Comparison of ENCODE assay signal across 8 cellular contexts in the genomic region with DNA sequence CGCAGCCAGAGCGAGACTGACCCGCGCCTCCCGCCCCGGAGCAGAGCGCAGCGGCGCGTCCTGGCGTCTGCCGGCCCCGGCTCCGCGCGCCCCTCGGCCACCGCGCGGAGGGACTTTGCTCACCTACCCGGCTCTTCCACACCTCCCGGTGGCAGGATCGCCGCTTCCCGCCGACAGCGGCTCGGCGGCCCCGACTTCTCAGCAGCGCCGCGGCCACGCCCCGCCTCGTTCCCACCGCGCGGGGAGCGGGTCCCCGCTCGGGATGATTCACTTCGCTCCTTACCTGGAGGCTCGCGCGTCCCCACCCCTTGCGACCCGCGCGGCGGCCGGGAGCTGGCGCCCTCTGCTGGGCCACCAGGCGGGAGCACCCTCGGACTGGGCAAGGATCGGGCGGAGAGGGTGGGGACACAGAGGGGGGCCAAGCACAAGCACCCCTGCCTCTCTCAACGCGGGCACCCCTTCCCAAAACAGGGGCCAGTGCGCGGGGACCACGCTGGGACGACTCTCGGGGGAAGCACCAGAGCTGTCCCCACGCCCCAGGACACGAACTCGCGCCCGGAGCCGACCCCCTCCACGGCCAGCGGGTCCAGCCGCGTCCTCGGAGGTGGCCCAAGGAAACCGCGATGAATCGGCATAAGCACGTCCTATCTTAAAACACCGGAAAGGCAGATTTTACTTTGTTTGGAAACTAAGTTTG.
A peak's percentile ranks its signal among the peaks of the same experiment; 100 is the strongest.
DNase-seq lines count a peak whose midpoint lies in the region; ATAC-seq, FAIRE-seq and TF ChIP-seq lines count a peak whose summit lies in the region.

No MANE protein-coding gene starts in this region.

- no peaks in the 10 kb centered on the region for H3K36me3 Mint-ChIP-seq in activated T-helper 17 cell treated with anti-CD3 and anti-CD28 coated beads, Interleukin-2, amount 50 U/mL, for 72 hours (ENCODE audit: low read depth)

- peak overlapping the region; percentile 63 for H2BK12ac ChIP-seq in neuronal stem cell (ENCODE audit: low read length)

- no peaks in the 10 kb centered on the region for H3K27me3 Mint-ChIP-seq in activated T-helper 17 cell treated with anti-CD3 and anti-CD28 coated beads, Interleukin-2, amount 50 U/mL, for 72 hours

- peak overlapping the region; percentile 72 for H3K4me3 Mint-ChIP-seq in activated T-helper 17 cell treated with anti-CD3 and anti-CD28 coated beads, Interleukin-2, amount 50 U/mL, for 72 hours

- peak; percentile 79 for TF ChIP-seq CTCF in fibroblast of the aortic adventitia (IDR thresholded peaks at IDR 0.05; ENCODE audit: insufficient read depth, low read length)

- H4K91ac ChIP-seq in neuronal stem cell (ENCODE audit: low read depth, low read length, poor library complexity): no peak overlapping the region

- no peaks in the 10 kb centered on the region for H3K9me3 ChIP-seq in neuronal stem cell (replicated peaks in 1 of 2; ENCODE audit: control insufficient read depth in 2 of 2, insufficient read depth in 1 of 2, low read depth in 1 of 2, low read length in 2 of 2)
- no peaks in the 10 kb centered on the region for H3K9me3 ChIP-seq in subcutaneous abdominal adipose tissue (ENCODE audit: control insufficient read depth in 5 of 5, low read length in 5 of 5)

- H3K27me3 ChIP-seq in neuronal stem cell (ENCODE audit: control insufficient read depth in 3 of 3, insufficient read depth in 3 of 3, low read depth in 1 of 3, low read length in 3 of 3): peaks cover 0 to 16% (median 0%) of the 10 kb centered on the region in 3 experiments
- no peaks in the 10 kb centered on the region for H3K27me3 ChIP-seq in subcutaneous abdominal adipose tissue (ENCODE audit: control insufficient read depth in 5 of 5, insufficient read depth in 4 of 5, low read length in 5 of 5)

- no peak overlapping the region for H4K8ac ChIP-seq in neuronal stem cell (ENCODE audit: low read depth, low read length)

- H2AFZ ChIP-seq in neuronal stem cell (ENCODE audit: low read length): peak overlapping the region; percentile 98

- H3K18ac ChIP-seq in neuronal stem cell (ENCODE audit: low read length): peak overlapping the region; percentile 99

- peaks cover 18 to 24% of the 10 kb centered on the region in 2 donors for H3K4me1 ChIP-seq in neuronal stem cell (ENCODE audit: control insufficient read depth in 2 of 2, insufficient read depth in 1 of 2, low read depth in 1 of 2, low read length in 2 of 2)
- peaks cover 0 to 25% (median 22%) of the 10 kb centered on the region in 5 donors for H3K4me1 ChIP-seq in subcutaneous abdominal adipose tissue (ENCODE audit: control insufficient read depth in 5 of 5, insufficient read depth in 5 of 5, low read length in 5 of 5)

- H3K9ac ChIP-seq in neuronal stem cell (ENCODE audit: low read depth, low read length, poor library complexity) (peak overlapping the region; percentile 89), subcutaneous abdominal adipose tissue (ENCODE audit: low read length in 5 of 5) (peak overlapping the region in 4 of 5 donors; percentile 87 to 91 (median 88))

- peak overlapping the region; percentile 71 for H3K14ac ChIP-seq in neuronal stem cell (ENCODE audit: low read length)

- H3K9me3 Mint-ChIP-seq in activated T-helper 17 cell treated with anti-CD3 and anti-CD28 coated beads, Interleukin-2, amount 50 U/mL, for 72 hours: no peaks in the 10 kb centered on the region

- H3K79me1 ChIP-seq in neuronal stem cell (ENCODE audit: low read depth, low read length): peaks cover 5% of the 10 kb centered on the region

- H3K36me3 ChIP-seq in neuronal stem cell (replicated peaks in 1 of 2; ENCODE audit: control insufficient read depth in 2 of 2, insufficient read depth in 2 of 2, low read length in 2 of 2) (no peaks in the 10 kb centered on the region), subcutaneous abdominal adipose tissue (ENCODE audit: control insufficient read depth in 5 of 5, insufficient read depth in 5 of 5, low read length in 5 of 5) (no peaks in the 10 kb centered on the region)

- H2AK5ac ChIP-seq in neuronal stem cell (ENCODE audit: low read depth, low read length): peak overlapping the region; percentile 91

- peak overlapping the region; percentile 85 for H2BK15ac ChIP-seq in neuronal stem cell (ENCODE audit: low read length)

- no peak overlapping the region for H2BK120ac ChIP-seq in neuronal stem cell (ENCODE audit: low read depth, low read length)

- H3K4me3 ChIP-seq in fibroblast of the aortic adventitia (ENCODE audit: low read depth, low read length) (peak overlapping the region; percentile 85), neuronal stem cell (ENCODE audit: low read length in 2 of 2) (peak overlapping the region; percentile 70 to 95), subcutaneous abdominal adipose tissue (ENCODE audit: low read depth in 1 of 5, low read length in 5 of 5) (peak overlapping the region; percentile 44 to 86 (median 79))

- WGBS in neuronal stem cell (ENCODE audit: extremely low coverage in 2 of 2, insufficient read length in 2 of 2, insufficient replicate concordance in 1 of 2), 2 donors: no CpG with 5 or more reads among the region's 80 CpGs

- no peak overlapping the region for H3K27ac Mint-ChIP-seq in activated T-helper 17 cell treated with anti-CD3 and anti-CD28 coated beads, Interleukin-2, amount 50 U/mL, for 72 hours

- peak overlapping the region; percentile 89 for H3K4me2 ChIP-seq in neuronal stem cell (ENCODE audit: insufficient read depth, low read length, poor library complexity, severe bottlenecking)

- peak overlapping the region; percentile 92 for H3K23ac ChIP-seq in neuronal stem cell (ENCODE audit: low read depth, low read length, poor library complexity)

- H2BK5ac ChIP-seq in neuronal stem cell (ENCODE audit: low read length): peak overlapping the region; percentile 95

- H3K4me1 Mint-ChIP-seq in activated T-helper 17 cell treated with anti-CD3 and anti-CD28 coated beads, Interleukin-2, amount 50 U/mL, for 72 hours: peaks cover 13% of the 10 kb centered on the region

- DNase-seq in COR-L47 (lab: John Stamatoyannopoulos, UW): peak; percentile 73
- peak; percentile 89 for DNase-seq in HTR-8/SVneo (ENCODE audit: insufficient read length, low spot score)
- DNase-seq in fibroblast of the aortic adventitia (ENCODE audit: low read depth): peak; percentile 66
- peak; percentile 88 for DNase-seq in neuronal stem cell (ENCODE audit: low spot score)

- peak; percentile 68 for ATAC-seq in GM21367 (IDR thresholded peaks at IDR 0.05; ENCODE audit: unreplicated experiment)
- peak; percentile 89 for ATAC-seq in activated T-helper 17 cell treated with anti-CD3 and anti-CD28 coated beads, Interleukin-2, amount 50 U/mL, for 72 hours (replicated peaks)

- H3K27ac ChIP-seq in neuronal stem cell (replicated peaks; ENCODE audit: low read length): peak overlapping the region; percentile 74
- peak overlapping the region; percentile 95 for H3K27ac ChIP-seq in subcutaneous abdominal adipose tissue (ENCODE audit: low read depth, low read length)

- H3K4ac ChIP-seq in neuronal stem cell (ENCODE audit: low read length): peak overlapping the region; percentile 94

- FAIRE-seq in HTR-8/SVneo (lab: Jason Lieb, UNC): peak; percentile 72

TF ChIP-seq in PFSK-1, 5 proteins besides CTCF, POLR2A, EP300 and RAD21:
- TF ChIP-seq SIN3A (IDR thresholded peaks at IDR 0.05; ENCODE audit: borderline replicate concordance, insufficient read depth, low read length) (no peak), FOXP2 (optimal IDR thresholded peaks at IDR 0.05; ENCODE audit: borderline replicate concordance, extremely low read depth, extremely low read length, insufficient read depth) (peak; percentile 26)
TF ChIP-seq in PFSK-1: peak in this region for 1.

Comparison
In these comparisons a context has a peak if more than half of its experiments do, and no peak if none do; other contexts are left out.
1. Peak in every context shown above with its lines: DNase-seq, ATAC-seq, H3K4me3 ChIP-seq and H3K27ac ChIP-seq.